Comparison of ENCODE assay signal across 25 cellular contexts in genomic region chr6:7674291-7674690, GRCh38. TPM values are rescaled to one million over a fixed set of nuclear protein-coding genes. Genes with fewer than 3 reads are reported as not detected.
DNase-seq lines count a peak whose midpoint lies in the region; ATAC-seq lines count a peak whose summit lies in the region.
"Had no signal": no experiment of that assay in that cellular context is flagged by ENCODE, and none has a peak within 500 bp of the region (broad histone marks: within the 10 kb centered on the region; RNA-seq: fewer than 3 reads in every experiment).

No MANE protein-coding gene starts in this region.

- no peak for ATAC-seq in activated CD8-positive, alpha-beta T cell treated with anti-CD3 and anti-CD28 coated beads, Interleukin-2, amount 10 ng/mL, durations not matched to agents 7 days and 5 days
- no peak for ATAC-seq in activated CD4-positive, alpha-beta T cell treated with anti-CD3 and anti-CD28 coated beads for 36 hours
- ATAC-seq: A549; body of pancreas; GM12878; right cardiac atrium; stimulated activated naive CD8-positive, alpha-beta T cell treated with anti-CD3 and anti-CD28 coated beads, Interleukin-15, Interleukin-2, amounts not matched to agents 100 U/mL and 50 U/mL, for 24 hours; WTC11 had no signal

- H3K27me3 Mint-ChIP-seq in activated naive CD4-positive, alpha-beta T cell treated with anti-CD3 and anti-CD28 coated beads, Interleukin-2, amount 10 ng/mL, durations not matched to agents 7 days and 5 days, result peaks cover 14% of the 10 kb centered on the region
- H3K27me3 Mint-ChIP-seq in activated naive CD4-positive, alpha-beta T cell treated with anti-CD3 and anti-CD28 coated beads for 36 hours (ENCODE audit: low read depth), result peaks cover 9% of the 10 kb centered on the region
- peaks cover 7% of the 10 kb centered on the region for H3K27me3 Mint-ChIP-seq in activated CD8-positive, alpha-beta T cell treated with anti-CD3 and anti-CD28 coated beads, Interleukin-2, amount 10 ng/mL, durations not matched to agents 7 days and 5 days (ENCODE audit: low read depth)
- peaks cover 6% of the 10 kb centered on the region for H3K27me3 Mint-ChIP-seq in activated CD4-positive, alpha-beta T cell treated with anti-CD3 and anti-CD28 coated beads for 36 hours

- H3K36me3 Mint-ChIP-seq in activated naive CD4-positive, alpha-beta T cell treated with anti-CD3 and anti-CD28 coated beads, Interleukin-2, amount 10 ng/mL, durations not matched to agents 7 days and 5 days, result no peaks in the 10 kb centered on the region
- H3K36me3 Mint-ChIP-seq in activated naive CD4-positive, alpha-beta T cell treated with anti-CD3 and anti-CD28 coated beads for 36 hours (ENCODE audit: low read depth), result no peaks in the 10 kb centered on the region
- no peaks in the 10 kb centered on the region for H3K36me3 Mint-ChIP-seq in activated CD8-positive, alpha-beta T cell treated with anti-CD3 and anti-CD28 coated beads, Interleukin-2, amount 10 ng/mL, durations not matched to agents 7 days and 5 days (ENCODE audit: low read depth)
- H3K36me3 Mint-ChIP-seq in activated CD4-positive, alpha-beta T cell treated with anti-CD3 and anti-CD28 coated beads for 36 hours (ENCODE audit: low read depth), result no peaks in the 10 kb centered on the region
- H3K36me3 Mint-ChIP-seq: CD4-positive, alpha-beta memory T cell; memory B cell; neural progenitor cell; WTC11 had no signal

- no peaks in the 10 kb centered on the region for H3K9me3 Mint-ChIP-seq in activated naive CD4-positive, alpha-beta T cell treated with anti-CD3 and anti-CD28 coated beads, Interleukin-2, amount 10 ng/mL, durations not matched to agents 7 days and 5 days
- no peaks in the 10 kb centered on the region for H3K9me3 Mint-ChIP-seq in activated naive CD4-positive, alpha-beta T cell treated with anti-CD3 and anti-CD28 coated beads for 36 hours
- H3K9me3 Mint-ChIP-seq in activated CD8-positive, alpha-beta T cell treated with anti-CD3 and anti-CD28 coated beads, Interleukin-2, amount 10 ng/mL, durations not matched to agents 7 days and 5 days (ENCODE audit: insufficient read depth), result no peaks in the 10 kb centered on the region
- H3K9me3 Mint-ChIP-seq in activated CD4-positive, alpha-beta T cell treated with anti-CD3 and anti-CD28 coated beads for 36 hours (ENCODE audit: low read depth), result no peaks in the 10 kb centered on the region
- H3K9me3 Mint-ChIP-seq: memory B cell, neural progenitor cell, WTC11 had no signal

- peak overlapping the region; percentile 31 for H3K27ac Mint-ChIP-seq in activated naive CD4-positive, alpha-beta T cell treated with anti-CD3 and anti-CD28 coated beads, Interleukin-2, amount 10 ng/mL, durations not matched to agents 7 days and 5 days
- no peak overlapping the region for H3K27ac Mint-ChIP-seq in activated naive CD4-positive, alpha-beta T cell treated with anti-CD3 and anti-CD28 coated beads for 36 hours
- H3K27ac Mint-ChIP-seq in activated CD8-positive, alpha-beta T cell treated with anti-CD3 and anti-CD28 coated beads, Interleukin-2, amount 10 ng/mL, durations not matched to agents 7 days and 5 days, result no peak overlapping the region
- H3K27ac Mint-ChIP-seq in activated CD4-positive, alpha-beta T cell treated with anti-CD3 and anti-CD28 coated beads for 36 hours, result no peak overlapping the region
- H3K27ac Mint-ChIP-seq: CD4-positive, alpha-beta memory T cell; memory B cell; neural progenitor cell; WTC11 had no signal

- CTCF ChIA-PET in activated naive CD4-positive, alpha-beta T cell treated with anti-CD3 and anti-CD28 coated beads, Interleukin-2, amount 10 ng/mL, durations not matched to agents 7 days and 5 days (lab: Charles Lee), result no interaction called here
- CTCF ChIA-PET in activated naive CD4-positive, alpha-beta T cell treated with anti-CD3 and anti-CD28 coated beads for 36 hours (lab: Charles Lee), result interaction anchor here (0.6 kb wide), 1 partner anchor 457 kb away, joined by 4 read pairs; no protein-coding TSS in a partner anchor
- CTCF ChIA-PET in activated CD8-positive, alpha-beta T cell treated with anti-CD3 and anti-CD28 coated beads, Interleukin-2, amount 10 ng/mL, durations not matched to agents 7 days and 5 days (lab: Charles Lee), result no interaction called here
- CTCF ChIA-PET in activated CD4-positive, alpha-beta T cell treated with anti-CD3 and anti-CD28 coated beads for 36 hours (lab: Charles Lee), result no interaction called here

- intact Hi-C loops in activated naive CD4-positive, alpha-beta T cell treated with anti-CD3 and anti-CD28 coated beads for 36 hours (cut with micrococcal nuclease), result no loop called here
- intact Hi-C loops in posterior cingulate gyrus (cut with DNase I), result no loop called here
- intact Hi-C loops in activated CD4-positive, alpha-beta T cell treated with anti-CD3 and anti-CD28 coated beads for 36 hours (cut with DNase I, micrococcal nuclease), result no loop called here

- H3K4me1 Mint-ChIP-seq in activated naive CD4-positive, alpha-beta T cell treated with anti-CD3 and anti-CD28 coated beads, Interleukin-2, amount 10 ng/mL, durations not matched to agents 7 days and 5 days, result no peaks in the 10 kb centered on the region
- no peaks in the 10 kb centered on the region for H3K4me1 Mint-ChIP-seq in activated naive CD4-positive, alpha-beta T cell treated with anti-CD3 and anti-CD28 coated beads for 36 hours (ENCODE audit: low read depth)
- no peaks in the 10 kb centered on the region for H3K4me1 Mint-ChIP-seq in activated CD8-positive, alpha-beta T cell treated with anti-CD3 and anti-CD28 coated beads, Interleukin-2, amount 10 ng/mL, durations not matched to agents 7 days and 5 days (ENCODE audit: low read depth)
- no peaks in the 10 kb centered on the region for H3K4me1 Mint-ChIP-seq in activated CD4-positive, alpha-beta T cell treated with anti-CD3 and anti-CD28 coated beads for 36 hours
- H3K4me1 Mint-ChIP-seq: CD4-positive, alpha-beta memory T cell; memory B cell had no signal

- POLR2A ChIA-PET in activated CD8-positive, alpha-beta T cell treated with anti-CD3 and anti-CD28 coated beads, Interleukin-2, amount 10 ng/mL, durations not matched to agents 7 days and 5 days (lab: Charles Lee), result no interaction called here
- POLR2A ChIA-PET in activated CD4-positive, alpha-beta T cell treated with anti-CD3 and anti-CD28 coated beads for 36 hours (lab: Charles Lee), result no interaction called here

- no peak for DNase-seq in activated naive CD4-positive, alpha-beta T cell treated with anti-CD3 and anti-CD28 coated beads, Interleukin-2, amount 10 ng/mL, durations not matched to agents 7 days and 5 days
- DNase-seq in activated naive CD4-positive, alpha-beta T cell treated with anti-CD3 and anti-CD28 coated beads for 36 hours, result no peak
- DNase-seq in NCI-H510A treated with DMSO at 0.1 percent for 48 hours (lab: John Stamatoyannopoulos, UW) (peak; percentile 17), globus pallidus (ENCODE audit: low spot score) (peak; percentile 7), posterior cingulate gyrus (no peak)
- DNase-seq in activated CD4-positive, alpha-beta T cell treated with anti-CD3 and anti-CD28 coated beads, Interleukin-2, amount 50 U/mL, for 1 hour, result no peak
- DNase-seq in activated CD8-positive, alpha-beta T cell treated with anti-CD3 and anti-CD28 coated beads, Interleukin-2, amount 10 ng/mL, durations not matched to agents 7 days and 5 days, result no peak
- DNase-seq in activated CD4-positive, alpha-beta T cell treated with anti-CD3 and anti-CD28 coated beads for 36 hours, result no peak
- DNase-seq: activated CD8-positive, alpha-beta memory T cell treated with anti-CD3 and anti-CD28 coated beads, Interleukin-2, amount 50 U/mL, for 4 hours; activated naive CD4-positive, alpha-beta T cell treated with anti-CD3 and anti-CD28 coated beads, Interleukin-2, amount 50 U/mL, for 16 hours; AML-193; body of pancreas; CD4-positive, alpha-beta memory T cell; hippocampal formation; KG1; NCI-H1105 treated with DMSO at 0.1 percent for 48 hours; NCI-H1930; right cardiac atrium; stimulated activated CD4-positive, alpha-beta T cell treated with anti-CD3 and anti-CD28 coated beads, Interleukin-2, amount 100 ng/mL, for 24 hours; stimulated activated naive CD8-positive, alpha-beta T cell treated with anti-CD3 and anti-CD28 coated beads, Interleukin-15, Interleukin-2, amounts not matched to agents 100 U/mL and 50 U/mL, for 24 hours had no signal

- no peak overlapping the region for H3K4me3 Mint-ChIP-seq in activated naive CD4-positive, alpha-beta T cell treated with anti-CD3 and anti-CD28 coated beads, Interleukin-2, amount 10 ng/mL, durations not matched to agents 7 days and 5 days
- no peak overlapping the region for H3K4me3 Mint-ChIP-seq in activated naive CD4-positive, alpha-beta T cell treated with anti-CD3 and anti-CD28 coated beads for 36 hours
- no peak overlapping the region for H3K4me3 Mint-ChIP-seq in activated CD8-positive, alpha-beta T cell treated with anti-CD3 and anti-CD28 coated beads, Interleukin-2, amount 10 ng/mL, durations not matched to agents 7 days and 5 days
- no peak overlapping the region for H3K4me3 Mint-ChIP-seq in activated CD4-positive, alpha-beta T cell treated with anti-CD3 and anti-CD28 coated beads for 36 hours
- H3K4me3 Mint-ChIP-seq: CD4-positive, alpha-beta memory T cell; memory B cell; neural progenitor cell; WTC11 had no signal

RNA-seq across cellular contexts. Expression of gene BMP6, which starts 51.6 kb away (rescaled TPM):
- total RNA-seq in activated naive CD4-positive, alpha-beta T cell treated with anti-CD3 and anti-CD28 coated beads for 36 hours, result under 1 TPM; 0.32 to 0.36 TPM
- not detected for total RNA-seq in activated CD8-positive, alpha-beta T cell treated with anti-CD3 and anti-CD28 coated beads, Interleukin-2, amount 10 ng/mL, durations not matched to agents 7 days and 5 days
- under 1 TPM; 0.14 to 0.27 TPM for total RNA-seq in activated CD4-positive, alpha-beta T cell treated with anti-CD3 and anti-CD28 coated beads for 36 hours
- total RNA-seq: CD4-positive, alpha-beta memory T cell had no signal

Comparison
In these comparisons a context has a peak if more than half of its experiments do, and no peak if none do; other contexts are left out.
1. DNase-seq: peak in NCI-H510A treated with DMSO at 0.1 percent for 48 hours (single experiment) and globus pallidus (single experiment); none in activated naive CD4-positive, alpha-beta T cell treated with anti-CD3 and anti-CD28 coated beads, Interleukin-2, amount 10 ng/mL, durations not matched to agents 7 days and 5 days (single experiment), activated naive CD4-positive, alpha-beta T cell treated with anti-CD3 and anti-CD28 coated beads for 36 hours (single experiment), activated CD4-positive, alpha-beta T cell treated with anti-CD3 and anti-CD28 coated beads, Interleukin-2, amount 50 U/mL, for 1 hour (single experiment), posterior cingulate gyrus (0 of 10), activated CD8-positive, alpha-beta T cell treated with anti-CD3 and anti-CD28 coated beads, Interleukin-2, amount 10 ng/mL, durations not matched to agents 7 days and 5 days (single experiment) and activated CD4-positive, alpha-beta T cell treated with anti-CD3 and anti-CD28 coated beads for 36 hours (single experiment).